In the genomic region with DNA sequence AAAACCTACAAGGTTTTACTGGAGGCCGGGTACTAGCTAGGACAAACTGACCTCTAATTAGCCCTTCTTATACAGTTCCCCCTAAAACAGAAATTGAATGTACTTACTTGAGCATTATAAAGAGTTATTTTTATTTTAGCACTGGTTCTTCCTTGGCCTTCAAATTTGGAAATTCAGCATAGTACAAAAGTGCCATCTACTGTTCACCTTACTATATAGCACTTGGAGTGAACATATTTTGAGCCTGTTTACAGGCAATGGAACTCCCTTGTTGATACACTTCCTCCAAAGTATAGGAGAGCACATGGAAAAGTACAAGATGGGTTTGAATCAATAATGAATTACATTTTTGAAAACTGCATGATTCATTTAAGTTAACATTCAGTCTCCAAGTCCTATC, we compare ENCODE assay signal across 8 cellular contexts. TPM values are rescaled to one million over a fixed set of nuclear protein-coding genes. Genes with fewer than 3 reads are reported as not detected.
A peak's percentile ranks its signal among the peaks of the same experiment; 100 is the strongest.
DNase-seq lines count a peak whose midpoint lies in the region; TF ChIP-seq lines count a peak whose summit lies in the region.

No MANE protein-coding gene starts in this region.

- peaks cover 15% of the 10 kb centered on the region; the same call in 1 of the 2 replicates for H3K79me2 ChIP-seq in Loucy (ENCODE audit: insufficient read depth, low read length)

- peaks cover 15% of the 10 kb centered on the region for H3K4me1 ChIP-seq in Loucy (ENCODE audit: insufficient read depth, low read length, poor library complexity, severe bottlenecking)

- DNase-seq in BJ (ENCODE audit: low read depth) (no peak), GM13977 (ENCODE audit: low spot score) (peak; percentile 62), SHP77 (lab: John Stamatoyannopoulos, UW) (peak; percentile 20), fibroblast of mammary gland (ENCODE audit: low read depth) (peak; percentile 67), retina (peak; percentile 34), foreskin melanocyte (no peak)
- DNase-seq in activated effector memory CD4-positive, alpha-beta T cell treated with anti-CD3 and anti-CD28 coated beads, Interleukin-2, amount 50 U/mL, for 16 hours = no peak

- H3K36me3 ChIP-seq in BJ (ENCODE audit: control insufficient read depth, insufficient read depth, low read length) (no peaks in the 10 kb centered on the region), Loucy (ENCODE audit: insufficient read depth, low read length) (no peaks in the 10 kb centered on the region)

- no peaks in the 10 kb centered on the region for H3K9me2 ChIP-seq in Loucy (replicated peaks; ENCODE audit: low read depth, low read length)

- TF ChIP-seq CTCF in BJ (IDR thresholded peaks at IDR 0.05; ENCODE audit: insufficient read depth, low read depth, low read length) (peak; percentile 67), GM13977 (IDR thresholded peaks at IDR 0.05; ENCODE audit: extremely low read depth, insufficient read depth, missing control alignments) (peak; percentile 68), Loucy (conservative IDR thresholded peaks at IDR 0.05; ENCODE audit: low read length) (peak; percentile 85), fibroblast of mammary gland (conservative IDR thresholded peaks at IDR 0.05; ENCODE audit: control insufficient read depth, insufficient read depth, low read depth, low read length) (peak; percentile 79)

- CTCF ChIA-PET in BJ (lab: Yijun Ruan, JAX) = interaction anchor here (1.0 to 10.3 kb wide), 7 partner anchors 9 to 536 kb away, joined by 3 to 104 read pairs (median 4); no protein-coding TSS in a partner anchor

- POLR2A ChIA-PET in BJ (lab: Charles Lee) = no interaction called here

- H3F3A ChIP-seq in Loucy (ENCODE audit: low read depth) = no peaks in the 10 kb centered on the region

- no peak overlapping the region for H3K4me2 ChIP-seq in Loucy (ENCODE audit: low read depth, low read length, poor library complexity, severe bottlenecking)

- no peak overlapping the region for H2AFZ ChIP-seq in Loucy (ENCODE audit: low read length)

- no peaks in the 10 kb centered on the region for H3K9me3 ChIP-seq in Loucy (ENCODE audit: insufficient read depth, low read depth, low read length)

- H4K20me1 ChIP-seq in Loucy (ENCODE audit: insufficient read depth, low read length, poor library complexity, severe bottlenecking) = peaks cover 13% of the 10 kb centered on the region

- no peak overlapping the region for H3K4me3 ChIP-seq in BJ (ENCODE audit: low read depth, low read length)
- H3K4me3 ChIP-seq in Loucy (ENCODE audit: low read length, poor library complexity, severe bottlenecking) = no peak overlapping the region
- no peak overlapping the region for H3K4me3 ChIP-seq in fibroblast of mammary gland (ENCODE audit: control insufficient read depth, low read depth, low read length)

- H3K27me3 ChIP-seq in BJ (ENCODE audit: control insufficient read depth, insufficient read depth, low read length) (no peaks in the 10 kb centered on the region), Loucy (ENCODE audit: insufficient read depth, low read length, poor library complexity, severe bottlenecking) (no peaks in the 10 kb centered on the region)

- in situ Hi-C loops in GM13977 (cut with MboI; ENCODE audit: low pct_unique_long_range_greater_than_20kb, low sequenced_read_pairs, unreplicated experiment) = loop anchor here (10.0 to 25.0 kb wide), 4 partner anchors 55 to 1408 kb away; no protein-coding TSS in a partner anchor

- no peak overlapping the region for H3K9ac ChIP-seq in Loucy (ENCODE audit: low read depth, low read length, poor library complexity, severe bottlenecking)

RNA-seq across cellular contexts. Expression of a gene that starts 3.9 kb away (rescaled TPM):
- 6.7 and 12.7 TPM in 2 replicates for polyA plus RNA-seq in BJ (2011; rRNA removed)
- polyA minus RNA-seq in BJ (2011; rRNA and poly(A)+ RNA removed) = 8.0 and 10.3 TPM in 2 replicates

RNA-seq across cellular contexts. Expression of a gene that starts 5.1 kb away (rescaled TPM):
- polyA plus RNA-seq in BJ (2011; rRNA removed) = 2.1 and 4.2 TPM in 2 replicates
- 1.8 and 2.2 TPM in 2 replicates for polyA minus RNA-seq in BJ (2011; rRNA and poly(A)+ RNA removed)

Comparison
In these comparisons a context has a peak if more than half of its experiments do, and no peak if none do; other contexts are left out.
1. DNase-seq: peak in GM13977 (single experiment), SHP77 (2 of 2), fibroblast of mammary gland (single experiment) and retina (single experiment); none in BJ (single experiment), activated effector memory CD4-positive, alpha-beta T cell treated with anti-CD3 and anti-CD28 coated beads, Interleukin-2, amount 50 U/mL, for 16 hours (single experiment) and foreskin melanocyte (single experiment).
2. Peak in every context shown above with its lines, with median percentiles within 50 percentile points of each other: CTCF ChIP-seq.